9 cellular contexts compared by ENCODE assay signal in genomic region chr15:53910852-53911251, GRCh38.
"Had no signal": no experiment of that assay in that cellular context is flagged by ENCODE, and none has a peak within 500 bp of the region (broad histone marks: within the 10 kb centered on the region; RNA-seq: fewer than 3 reads in every experiment).

No MANE protein-coding gene starts in this region.

- DNase-seq: activated CD4-positive, alpha-beta T cell treated with anti-CD3 and anti-CD28 coated beads, Interleukin-2, amount 50 U/mL, for 4 hours; activated CD4-positive, CD25-positive, alpha-beta regulatory T cell treated with anti-CD3 and anti-CD28 coated beads, Interleukin-2, amount 50 U/mL, for 72 hours; activated T-cell treated with anti-CD3 and anti-CD28 coated beads, Interleukin-2, amount 50 U/mL, for 1 hour; central memory CD4-positive, alpha-beta T cell; cortex of kidney; effector CD8-positive, alpha-beta T cell; nephron progenitor cell; stimulated activated CD4-positive, alpha-beta T cell treated with anti-CD3 and anti-CD28 coated beads, Interleukin-4, amount 100 ng/mL, for 1 hour; T-helper 9 cell had no signal
